1 cellular context compared by ENCODE assay signal in the genomic region with DNA sequence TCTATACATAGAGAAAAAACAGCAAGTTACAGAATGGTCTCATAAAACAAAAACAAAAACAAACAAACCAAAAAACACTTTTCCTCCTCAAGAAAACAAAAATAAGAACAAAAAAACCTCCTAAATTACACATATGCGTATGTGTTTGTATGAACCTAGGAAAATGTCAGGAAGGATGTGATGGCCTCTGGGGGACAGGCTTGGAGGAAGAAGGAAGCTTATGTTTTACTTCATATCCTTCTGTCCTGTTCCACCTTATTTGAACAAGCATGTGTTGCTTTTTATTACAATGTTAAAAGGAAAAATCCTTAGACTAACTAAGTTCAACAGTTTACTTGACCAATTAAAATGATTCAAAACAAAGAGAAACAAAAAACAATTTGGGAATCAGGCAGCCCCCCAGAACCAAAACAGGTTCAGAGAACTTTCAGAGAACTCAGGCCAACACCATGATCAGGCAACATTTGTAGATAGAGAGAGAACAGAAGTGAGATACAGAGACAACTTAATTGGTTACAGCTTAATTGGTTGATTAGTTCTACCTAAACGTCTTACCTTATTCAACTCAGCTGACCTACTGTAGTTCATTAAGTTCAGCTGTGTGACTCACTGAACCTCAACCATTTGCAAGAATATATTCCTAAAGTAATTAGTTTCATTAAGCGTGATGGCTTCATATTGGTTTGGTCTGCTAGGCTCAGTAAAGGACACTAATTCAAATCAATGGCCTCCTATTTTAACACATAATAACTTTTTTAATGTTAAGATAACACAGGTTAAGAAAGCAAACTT.
TF ChIP-seq lines count a peak whose summit lies in the region.

No MANE protein-coding gene starts in this region.

TF ChIP-seq in HepG2, 621 proteins besides CTCF, POLR2A, EP300 and RAD21:
- TF ChIP-seq ZNF224 (CRISPR knock-in tag; IDR thresholded peaks at IDR 0.05) (no peak), PLRG1 (conservative IDR thresholded peaks at IDR 0.05) (no peak), KMT2B (CRISPR knock-in tag; IDR thresholded peaks at IDR 0.05) (no peak), PHF21A (CRISPR knock-in tag; IDR thresholded peaks at IDR 0.05) (no peak), POGZ (CRISPR knock-in tag; IDR thresholded peaks at IDR 0.05) (no peak), ZNF343 (CRISPR knock-in tag; IDR thresholded peaks at IDR 0.05) (no peak), GTF2F1 (IDR thresholded peaks at IDR 0.05; ENCODE audit: low read length) (no peak), ISL2 (CRISPR knock-in tag; IDR thresholded peaks at IDR 0.05) (no peak), ZNF83 (CRISPR knock-in tag; IDR thresholded peaks at IDR 0.05; ENCODE audit: borderline replicate concordance) (no peak), ZNF33A (CRISPR knock-in tag; IDR thresholded peaks at IDR 0.05; ENCODE audit: borderline replicate concordance) (no peak), THAP11 (CRISPR knock-in tag; IDR thresholded peaks at IDR 0.05) (no peak)
- TF ChIP-seq, protein P1, sequence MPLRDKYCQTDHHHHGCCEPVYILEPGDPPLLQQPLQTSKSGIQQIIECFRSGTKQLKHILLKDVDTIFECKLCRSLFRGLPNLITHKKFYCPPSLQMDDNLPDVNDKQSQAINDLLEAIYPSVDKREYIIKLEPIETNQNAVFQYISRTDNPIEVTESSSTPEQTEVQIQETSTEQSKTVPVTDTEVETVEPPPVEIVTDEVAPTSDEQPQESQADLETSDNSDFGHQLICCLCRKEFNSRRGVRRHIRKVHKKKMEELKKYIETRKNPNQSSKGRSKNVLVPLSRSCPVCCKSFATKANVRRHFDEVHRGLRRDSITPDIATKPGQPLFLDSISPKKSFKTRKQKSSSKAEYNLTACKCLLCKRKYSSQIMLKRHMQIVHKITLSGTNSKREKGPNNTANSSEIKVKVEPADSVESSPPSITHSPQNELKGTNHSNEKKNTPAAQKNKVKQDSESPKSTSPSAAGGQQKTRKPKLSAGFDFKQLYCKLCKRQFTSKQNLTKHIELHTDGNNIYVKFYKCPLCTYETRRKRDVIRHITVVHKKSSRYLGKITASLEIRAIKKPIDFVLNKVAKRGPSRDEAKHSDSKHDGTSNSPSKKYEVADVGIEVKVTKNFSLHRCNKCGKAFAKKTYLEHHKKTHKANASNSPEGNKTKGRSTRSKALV (CRISPR knock-in tag; IDR thresholded peaks at IDR 0.05), result no peak
- TF ChIP-seq, protein P2, sequence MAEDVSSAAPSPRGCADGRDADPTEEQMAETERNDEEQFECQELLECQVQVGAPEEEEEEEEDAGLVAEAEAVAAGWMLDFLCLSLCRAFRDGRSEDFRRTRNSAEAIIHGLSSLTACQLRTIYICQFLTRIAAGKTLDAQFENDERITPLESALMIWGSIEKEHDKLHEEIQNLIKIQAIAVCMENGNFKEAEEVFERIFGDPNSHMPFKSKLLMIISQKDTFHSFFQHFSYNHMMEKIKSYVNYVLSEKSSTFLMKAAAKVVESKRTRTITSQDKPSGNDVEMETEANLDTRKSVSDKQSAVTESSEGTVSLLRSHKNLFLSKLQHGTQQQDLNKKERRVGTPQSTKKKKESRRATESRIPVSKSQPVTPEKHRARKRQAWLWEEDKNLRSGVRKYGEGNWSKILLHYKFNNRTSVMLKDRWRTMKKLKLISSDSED (CRISPR knock-in tag; IDR thresholded peaks at IDR 0.05), result no peak
- TF ChIP-seq, protein P3, sequence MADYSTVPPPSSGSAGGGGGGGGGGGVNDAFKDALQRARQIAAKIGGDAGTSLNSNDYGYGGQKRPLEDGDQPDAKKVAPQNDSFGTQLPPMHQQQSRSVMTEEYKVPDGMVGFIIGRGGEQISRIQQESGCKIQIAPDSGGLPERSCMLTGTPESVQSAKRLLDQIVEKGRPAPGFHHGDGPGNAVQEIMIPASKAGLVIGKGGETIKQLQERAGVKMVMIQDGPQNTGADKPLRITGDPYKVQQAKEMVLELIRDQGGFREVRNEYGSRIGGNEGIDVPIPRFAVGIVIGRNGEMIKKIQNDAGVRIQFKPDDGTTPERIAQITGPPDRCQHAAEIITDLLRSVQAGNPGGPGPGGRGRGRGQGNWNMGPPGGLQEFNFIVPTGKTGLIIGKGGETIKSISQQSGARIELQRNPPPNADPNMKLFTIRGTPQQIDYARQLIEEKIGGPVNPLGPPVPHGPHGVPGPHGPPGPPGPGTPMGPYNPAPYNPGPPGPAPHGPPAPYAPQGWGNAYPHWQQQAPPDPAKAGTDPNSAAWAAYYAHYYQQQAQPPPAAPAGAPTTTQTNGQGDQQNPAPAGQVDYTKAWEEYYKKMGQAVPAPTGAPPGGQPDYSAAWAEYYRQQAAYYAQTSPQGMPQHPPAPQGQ (CRISPR knock-in tag; IDR thresholded peaks at IDR 0.05; ENCODE audit: borderline replicate concordance), result no peak
- TF ChIP-seq, protein P4, sequence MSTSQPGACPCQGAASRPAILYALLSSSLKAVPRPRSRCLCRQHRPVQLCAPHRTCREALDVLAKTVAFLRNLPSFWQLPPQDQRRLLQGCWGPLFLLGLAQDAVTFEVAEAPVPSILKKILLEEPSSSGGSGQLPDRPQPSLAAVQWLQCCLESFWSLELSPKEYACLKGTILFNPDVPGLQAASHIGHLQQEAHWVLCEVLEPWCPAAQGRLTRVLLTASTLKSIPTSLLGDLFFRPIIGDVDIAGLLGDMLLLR (CRISPR knock-in tag; IDR thresholded peaks at IDR 0.05), result no peak
- TF ChIP-seq, protein P5, sequence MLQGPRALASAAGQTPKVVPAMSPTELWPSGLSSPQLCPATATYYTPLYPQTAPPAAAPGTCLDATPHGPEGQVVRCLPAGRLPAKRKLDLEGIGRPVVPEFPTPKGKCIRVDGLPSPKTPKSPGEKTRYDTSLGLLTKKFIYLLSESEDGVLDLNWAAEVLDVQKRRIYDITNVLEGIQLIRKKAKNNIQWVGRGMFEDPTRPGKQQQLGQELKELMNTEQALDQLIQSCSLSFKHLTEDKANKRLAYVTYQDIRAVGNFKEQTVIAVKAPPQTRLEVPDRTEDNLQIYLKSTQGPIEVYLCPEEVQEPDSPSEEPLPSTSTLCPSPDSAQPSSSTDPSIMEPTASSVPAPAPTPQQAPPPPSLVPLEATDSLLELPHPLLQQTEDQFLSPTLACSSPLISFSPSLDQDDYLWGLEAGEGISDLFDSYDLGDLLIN (CRISPR knock-in tag; IDR thresholded peaks at IDR 0.05; ENCODE audit: borderline replicate concordance), result no peak
TF ChIP-seq in HepG2: peak in this region for 0.
